8 cellular contexts compared by ENCODE assay signal in genomic region chr12:26939953-26940352, GRCh38. TPM values are rescaled to one million over a fixed set of nuclear protein-coding genes. Genes with fewer than 3 reads are reported as not detected.
A peak's percentile ranks its signal among the peaks of the same experiment; 100 is the strongest.
DNase-seq lines count a peak whose midpoint lies in the region; ATAC-seq and TF ChIP-seq lines count a peak whose summit lies in the region.

No MANE protein-coding gene starts in this region.

- ATAC-seq in PC-3 (no peak), GM18870 (IDR thresholded peaks at IDR 0.05; ENCODE audit: unreplicated experiment) (no peak)

- peaks cover 11% of the 10 kb centered on the region for H3K36me3 Mint-ChIP-seq in endodermal cell (ENCODE audit: low read depth)

- H3K9ac ChIP-seq in GM23248: peak overlapping the region; percentile 92
- H3K9ac ChIP-seq in PC-3 (ENCODE audit: low read length): peak overlapping the region; percentile 89
- H3K9ac ChIP-seq in endodermal cell (ENCODE audit: extremely low read depth, low read length, poor library complexity, severe bottlenecking): peak overlapping the region; percentile 21

- CTCF ChIA-PET in PC-3 (lab: Charles Lee): no interaction called here

- peaks cover 28% of the 10 kb centered on the region for H3K4me1 Mint-ChIP-seq in endodermal cell

- H3K4me1 ChIP-seq in GM23248 (ENCODE audit: insufficient read depth): peaks cover 51% of the 10 kb centered on the region
- peaks cover 43% of the 10 kb centered on the region for H3K4me1 ChIP-seq in PC-3 (ENCODE audit: insufficient read depth, low read length)
- H3K4me1 ChIP-seq in endodermal cell (ENCODE audit: control insufficient read depth, insufficient read depth, low read length): peaks cover 3% of the 10 kb centered on the region

- no peaks in the 10 kb centered on the region for H3K9me2 ChIP-seq in GM23248 (ENCODE audit: insufficient read depth)
- H3K9me2 ChIP-seq in PC-3 (replicated peaks; ENCODE audit: low read length): no peaks in the 10 kb centered on the region

- peak overlapping the region; percentile 98 for H3K4me2 ChIP-seq in GM23248 (ENCODE audit: unreplicated experiment)
- peak overlapping the region; percentile 94 for H3K4me2 ChIP-seq in PC-3 (ENCODE audit: low read length)

- H3K4me3 ChIP-seq in GM23248 (peak overlapping the region; percentile 100), PC-3 (ENCODE audit: low read length) (peak overlapping the region; percentile 76), endodermal cell (ENCODE audit: low read length) (peak overlapping the region; percentile 98), skeletal muscle cell (ENCODE audit: low read depth, low read length) (peak overlapping the region; percentile 96)

- whole genome bisulfite sequencing in GM23248 (ENCODE audit: low coverage in 1 of 2, low lambda C conversion rate in 2 of 2, missing lambda C conversion rate in 2 of 2), 2 experiments: 4 to 18% methylated on average over 1 of the region's 1 CpG
- 71 to 90% methylated on average over 1 of the region's 1 CpG for WGBS in endodermal cell (ENCODE audit: insufficient coverage in 1 of 2, insufficient read length in 1 of 2), 2 experiments

- peaks cover 10% of the 10 kb centered on the region for H3K9me3 Mint-ChIP-seq in endodermal cell

- H3K36me3 ChIP-seq in GM23248 (ENCODE audit: low read depth) (no peaks in the 10 kb centered on the region), PC-3 (ENCODE audit: low read depth, low read length) (no peaks in the 10 kb centered on the region), endodermal cell (ENCODE audit: control insufficient read depth, insufficient read depth, low read length) (no peaks in the 10 kb centered on the region)

- H3K27ac ChIP-seq in GM23248: peak overlapping the region; percentile 91
- H3K27ac ChIP-seq in PC-3 (ENCODE audit: low read length): no peak overlapping the region
- H3K27ac ChIP-seq in endodermal cell (ENCODE audit: low read depth, low read length): no peak overlapping the region

- in situ Hi-C loops in GM23248 (cut with MboI): no loop called here

- intact Hi-C loops in PC-3 (cut with micrococcal nuclease): loop anchor here (2.0 to 5.0 kb wide), 2 partner anchors 305 to 377 kb away; partner anchors contain the start of gene STK38L
- intact Hi-C loops in posterior cingulate gyrus (cut with DNase I): loop anchor here (2.0 to 5.0 kb wide), 3 partner anchors 53 to 818 kb away; partner anchors contain the start of gene TM7SF3

- H4K20me1 ChIP-seq in GM23248 (ENCODE audit: insufficient read depth) (no peaks in the 10 kb centered on the region), PC-3 (ENCODE audit: low read length) (peaks cover 54% of the 10 kb centered on the region)

- H3K27ac Mint-ChIP-seq in endodermal cell: no peak overlapping the region

- TF ChIP-seq CTCF in PC-3 (conservative IDR thresholded peaks at IDR 0.05; ENCODE audit: low read depth, low read length) (no peak), endodermal cell (conservative IDR thresholded peaks at IDR 0.05) (no peak)

- peaks cover 93% of the 10 kb centered on the region for H3K79me2 ChIP-seq in GM23248 (ENCODE audit: insufficient read depth)
- H3K79me2 ChIP-seq in PC-3 (ENCODE audit: low read length): peaks cover 94% of the 10 kb centered on the region

- DNase-seq in GM23248 (peak; percentile 9), PC-3 (no peak), endodermal cell (no peak), skeletal muscle cell (ENCODE audit: low read depth) (no peak), posterior cingulate gyrus (no peak), SKM-1 treated with dmso at 0.1 percent for 144 hours (lab: John Stamatoyannopoulos, UW; ENCODE audit: unreplicated experiment) (no peak), HPDE6-E6E7 (ENCODE audit: extremely low spot score) (no peak)

- POLR2A ChIA-PET in PC-3 (lab: Charles Lee; ENCODE audit: unreplicated experiment): interaction anchor here (0.6 kb wide), 1 partner anchor 26 kb away, joined by 8 read pairs; no protein-coding TSS in a partner anchor

- H3K4me3 Mint-ChIP-seq in endodermal cell: peak overlapping the region; percentile 86

- H2AFZ ChIP-seq in GM23248 (peak overlapping the region; percentile 34; the same call in 1 of the 2 replicates), PC-3 (ENCODE audit: low read length) (no peak overlapping the region)

- H3K27me3 ChIP-seq in GM23248 (replicated peaks; ENCODE audit: insufficient read depth) (no peaks in the 10 kb centered on the region), PC-3 (ENCODE audit: low read length) (no peaks in the 10 kb centered on the region), endodermal cell (ENCODE audit: control insufficient read depth, insufficient read depth, low read length, poor library complexity, severe bottlenecking) (no peaks in the 10 kb centered on the region)

- H3F3A ChIP-seq in GM23248 (ENCODE audit: insufficient read depth): peaks cover 49% of the 10 kb centered on the region
- peaks cover 3% of the 10 kb centered on the region for H3F3A ChIP-seq in PC-3 (ENCODE audit: low read length, unreplicated experiment)

- no peaks in the 10 kb centered on the region for H3K9me3 ChIP-seq in GM23248 (ENCODE audit: low read depth)
- no peaks in the 10 kb centered on the region for H3K9me3 ChIP-seq in PC-3 (ENCODE audit: low read length)
- H3K9me3 ChIP-seq in endodermal cell (ENCODE audit: control insufficient read depth, low read length): peaks cover 13% of the 10 kb centered on the region

- no peaks in the 10 kb centered on the region for H3K27me3 Mint-ChIP-seq in endodermal cell (ENCODE audit: insufficient read depth)

- no TSS peak for BruUV-seq in PC-3 (replicated peaks; lab: Mats Ljungman, UMichigan)

RNA-seq across cellular contexts. Expression of gene FGFR1OP2, which starts 1.7 kb away (rescaled TPM):
- total RNA-seq in GM23248 (2014; rRNA removed; shearing (Covaris generic)): 37.2 and 47.8 TPM in 2 replicates
- polyA plus RNA-seq in GM23248 (2016; fragmentation: Nextera tagmentation; extraction: Ambion mirVana): 46.1 and 47.3 TPM in 2 replicates
- total RNA-seq in PC-3 (2014; rRNA removed) (43.4 and 74.3 TPM in 2 replicates), endodermal cell (10 to 100 TPM; 42.2 to 71.3 TPM)
- 48.0 TPM for polyA plus RNA-seq in endodermal cell (2013, experiment 1 of 2)
- 43.0 TPM for polyA plus RNA-seq in endodermal cell (2013, experiment 2 of 2)

RNA-seq across cellular contexts. Expression of gene INTS13, which starts 2.2 kb away (rescaled TPM):
- total RNA-seq in GM23248 (2014; rRNA removed; shearing (Covaris generic)): 31.6 and 49.7 TPM in 2 replicates
- 27.5 and 28.9 TPM in 2 replicates for polyA plus RNA-seq in GM23248 (2016; fragmentation: Nextera tagmentation; extraction: Ambion mirVana)
- total RNA-seq in PC-3 (2014; rRNA removed) (61.8 and 74.1 TPM in 2 replicates), endodermal cell (10 to 100 TPM; 23.9 to 55.5 TPM)
- polyA plus RNA-seq in endodermal cell (2013, experiment 1 of 2): 38.8 TPM
- polyA plus RNA-seq in endodermal cell (2013, experiment 2 of 2): 28.8 TPM

Comparison
In these comparisons a context has a peak if more than half of its experiments do, and no peak if none do; other contexts are left out.
1. H3K9ac ChIP-seq: peak in every context shown above with its lines; median percentile 92 in GM23248; 89 in PC-3; 21 in endodermal cell.